Comparison of ENCODE assay signal across 12 cellular contexts in the genomic region with DNA sequence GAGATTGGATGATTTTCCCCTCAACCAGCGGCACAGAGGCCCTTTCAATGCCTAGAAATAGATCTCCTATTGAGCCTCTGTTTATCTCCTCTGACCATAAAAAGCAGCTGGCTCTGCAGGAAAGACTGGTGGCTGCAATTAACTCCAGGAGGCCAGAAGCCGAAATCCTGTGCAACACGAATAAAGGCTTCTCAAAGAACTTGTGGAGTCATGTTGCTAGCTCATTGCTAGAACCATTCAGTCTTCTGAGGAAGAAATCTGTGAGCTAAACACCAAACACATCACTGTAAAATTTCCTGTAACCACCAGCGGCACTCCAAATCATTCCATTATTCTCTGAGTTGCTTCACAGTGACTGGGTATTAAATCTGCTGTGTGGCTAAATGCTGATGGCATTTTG. TPM values are rescaled to one million over a fixed set of nuclear protein-coding genes. Genes with fewer than 3 reads are reported as not detected.
DNase-seq lines count a peak whose midpoint lies in the region; ATAC-seq, FAIRE-seq and TF ChIP-seq lines count a peak whose summit lies in the region.
"Had no signal": no experiment of that assay in that cellular context is flagged by ENCODE, and none has a peak within 500 bp of the region (broad histone marks: within the 10 kb centered on the region; RNA-seq: fewer than 3 reads in every experiment).

No MANE protein-coding gene starts in this region.

- TF ChIP-seq CTCF in K562 (IDR thresholded peaks at IDR 0.05 in 2 of 3, conservative IDR thresholded peaks at IDR 0.05 in 1 of 3; ENCODE audit: insufficient read depth in 2 of 3, low read depth in 1 of 3, low read length in 3 of 3) (no peak), type B pancreatic cell (conservative IDR thresholded peaks at IDR 0.05) (no peak)

- 0 out of 2 replicates have a peak, but pooled peaks cover 3% of the 10 kb centered on the region for H3K9me3 ChIP-seq in K562 (replicated peaks; ENCODE audit: control insufficient read depth, insufficient read depth, low read depth, low read length)
- H3K9me3 ChIP-seq: neutrophil had no signal

- WGBS in K562 (ENCODE audit: insufficient coverage, low coverage, missing lambda C conversion rate) = 4% methylated on average over 4 of the region's 4 CpGs

- in situ Hi-C loops in K562 (cut with MboI) = no loop called here

- peak overlapping the region; percentile 45; the same call in 1 of the 2 replicates for H3K4me2 ChIP-seq in K562 (ENCODE audit: insufficient read depth, low read length)

- no peak for TF ChIP-seq POLR2A in K562 (conservative IDR thresholded peaks at IDR 0.05)

- H3K9me3 Mint-ChIP-seq in type B pancreatic cell = peaks cover under 1% of the 10 kb centered on the region

- TF ChIP-seq RAD21 in K562 (CRISPR knock-in tag; conservative IDR thresholded peaks at IDR 0.05 in 1 of 2, IDR thresholded peaks at IDR 0.05 in 1 of 2) = no peak

- BruUV-seq in K562 (replicated peaks; lab: Mats Ljungman, UMichigan) = no TSS peak

- H3K27ac ChIP-seq in K562 (ENCODE audit: extremely low read depth, low read depth, low read length) = peak overlapping the region; percentile 8; the same call in 2 of the 3 replicates
- H3K27ac ChIP-seq: neutrophil had no signal

- H3K36me3 ChIP-seq in K562 (ENCODE audit: control insufficient read depth, insufficient read depth, low read length) = no peaks in the 10 kb centered on the region
- H3K36me3 ChIP-seq: neutrophil had no signal

- peaks cover 10% of the 10 kb centered on the region for H3K27me3 Mint-ChIP-seq in type B pancreatic cell

- DNase-seq in NCI-H2171 treated with DMSO at 0.1 percent for 48 hours (lab: John Stamatoyannopoulos, UW) (peak; percentile 14), NCI-H2171 (lab: John Stamatoyannopoulos, UW) (no peak), K562 (ENCODE audit: extremely low read depth in 1 of 4, low spot score in 3 of 4) (peak in 2 of 4 experiments; percentile 61 to 81), islet precursor cell (peak; percentile 91), type B pancreatic cell (ENCODE audit: extremely low spot score, unreplicated experiment) (no peak), COLO668 (lab: John Stamatoyannopoulos, UW; ENCODE audit: unreplicated experiment) (no peak), cerebellar nuclear complex (lab: John Stamatoyannopoulos, UW) (no peak)
- no peak for DNase-seq in stimulated activated CD8-positive, alpha-beta memory T cell treated with anti-CD3 and anti-CD28 coated beads, Interleukin-4, amount 100 ng/mL, for 48 hours
- DNase-seq: NCI-H510A treated with DMSO at 0.1 percent for 48 hours had no signal

- TF ChIP-seq EP300 in K562 (IDR thresholded peaks at IDR 0.05; ENCODE audit: low read length) = 0 out of 2 replicates have a peak, but pooled peaks have one; percentile 23

- FAIRE-seq in K562 (lab: Jason Lieb, UNC) = peak; percentile 80
- FAIRE-seq: A204.1 had no signal

- H3K4me3 Mint-ChIP-seq in type B pancreatic cell = peak overlapping the region; percentile 42

- peak overlapping the region; percentile 65 for H3K27ac Mint-ChIP-seq in type B pancreatic cell

- intact Hi-C loops in K562 (cut with micrococcal nuclease) = no loop called here

- peak overlapping the region; percentile 20 to 49; a peak in 1 of 4 replicates for H3K9ac ChIP-seq in K562 (ENCODE audit: insufficient read depth in 1 of 2, low read depth in 2 of 2, low read length in 2 of 2)

- H4K20me1 ChIP-seq in K562 (replicated peaks; ENCODE audit: control insufficient read depth, insufficient read depth, low read length) = no peaks in the 10 kb centered on the region

- peak; percentile 46 for ATAC-seq in K562
- ATAC-seq: activated CD4-positive, CD25-positive, alpha-beta regulatory T cell treated with anti-CD3 and anti-CD28 coated beads, Interleukin-2, amount 50 U/mL, for 24 hours had no signal

- peaks cover 8 to 19% of the 10 kb centered on the region in 2 experiments; a peak in 4 of 5 replicates for H3K4me1 ChIP-seq in K562 (replicated peaks in 1 of 2; ENCODE audit: control insufficient read depth in 2 of 2, insufficient read depth in 2 of 2, low read length in 2 of 2)

- H3K27me3 ChIP-seq in K562 (ENCODE audit: control insufficient read depth in 2 of 2, insufficient read depth in 2 of 2, low read length in 2 of 2) = no peaks in the 10 kb centered on the region
- H3K27me3 ChIP-seq: neutrophil had no signal

- H3K4me3 ChIP-seq in K562 = no peak overlapping the region

- POLR2A ChIA-PET in K562 (lab: Yijun Ruan, JAX) = interaction anchor here (0.7 to 1.6 kb wide), 5 partner anchors 9 to 1864 kb away, joined by 3 to 4 read pairs (median 4); a partner anchor contains a TSS

- peaks cover 24% of the 10 kb centered on the region for H3K4me1 Mint-ChIP-seq in type B pancreatic cell (ENCODE audit: unreplicated experiment)

- no peaks in the 10 kb centered on the region for H3K36me3 Mint-ChIP-seq in type B pancreatic cell

- CTCF ChIA-PET in K562 (lab: Yijun Ruan, JAX; ENCODE audit: low intra/inter-chr PET ratio) = no interaction called here

- no peaks in the 10 kb centered on the region for H3K79me2 ChIP-seq in K562 (ENCODE audit: control insufficient read depth, insufficient read depth, low read length)

- no peaks in the 10 kb centered on the region for H3K9me1 ChIP-seq in K562 (ENCODE audit: control insufficient read depth, insufficient read depth, low read length)

- peak overlapping the region; percentile 69 for H2AFZ ChIP-seq in K562 (ENCODE audit: low read depth, low read length)

TF ChIP-seq in K562, 482 proteins besides CTCF, POLR2A, EP300 and RAD21 (continues in another document):
- TF ChIP-seq HOXB6 (CRISPR knock-in tag; IDR thresholded peaks at IDR 0.05; ENCODE audit: borderline replicate concordance) (no peak), NONO (IDR thresholded peaks at IDR 0.05; ENCODE audit: low read depth in 2 of 2, low read length in 1 of 2) (no peak), TAL1 (IDR thresholded peaks at IDR 0.05) (peak; percentile 44; the same call in 1 of the 2 replicates), CBX1 (IDR thresholded peaks at IDR 0.05; ENCODE audit: low read depth) (no peak), TEAD4 (IDR thresholded peaks at IDR 0.05; ENCODE audit: low read length) (0 out of 2 replicates have a peak, but pooled peaks have one; percentile 37), TEAD4 (CRISPR knock-in tag; IDR thresholded peaks at IDR 0.05; ENCODE audit: borderline replicate concordance) (no peak), MTA3 (IDR thresholded peaks at IDR 0.05; ENCODE audit: borderline replicate concordance) (0 out of 2 replicates have a peak, but pooled peaks have one; percentile 33), FOXP1 (CRISPR knock-in tag; IDR thresholded peaks at IDR 0.05) (no peak), ZNF76 (CRISPR knock-in tag; IDR thresholded peaks at IDR 0.05; ENCODE audit: borderline replicate concordance) (no peak), L3MBTL2 (IDR thresholded peaks at IDR 0.05) (no peak), ZNF717 (CRISPR knock-in tag; IDR thresholded peaks at IDR 0.05) (no peak), TSC22D4 (tag; IDR thresholded peaks at IDR 0.05) (no peak)
- TF ChIP-seq, protein P1, sequence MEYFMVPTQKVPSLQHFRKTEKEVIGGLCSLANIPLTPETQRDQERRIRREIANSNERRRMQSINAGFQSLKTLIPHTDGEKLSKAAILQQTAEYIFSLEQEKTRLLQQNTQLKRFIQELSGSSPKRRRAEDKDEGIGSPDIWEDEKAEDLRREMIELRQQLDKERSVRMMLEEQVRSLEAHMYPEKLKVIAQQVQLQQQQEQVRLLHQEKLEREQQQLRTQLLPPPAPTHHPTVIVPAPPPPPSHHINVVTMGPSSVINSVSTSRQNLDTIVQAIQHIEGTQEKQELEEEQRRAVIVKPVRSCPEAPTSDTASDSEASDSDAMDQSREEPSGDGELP (CRISPR knock-in tag; IDR thresholded peaks at IDR 0.05; ENCODE audit: borderline replicate concordance) = peak; percentile 51; the same call in 1 of the 2 replicates
- TF ChIP-seq, protein P2, sequence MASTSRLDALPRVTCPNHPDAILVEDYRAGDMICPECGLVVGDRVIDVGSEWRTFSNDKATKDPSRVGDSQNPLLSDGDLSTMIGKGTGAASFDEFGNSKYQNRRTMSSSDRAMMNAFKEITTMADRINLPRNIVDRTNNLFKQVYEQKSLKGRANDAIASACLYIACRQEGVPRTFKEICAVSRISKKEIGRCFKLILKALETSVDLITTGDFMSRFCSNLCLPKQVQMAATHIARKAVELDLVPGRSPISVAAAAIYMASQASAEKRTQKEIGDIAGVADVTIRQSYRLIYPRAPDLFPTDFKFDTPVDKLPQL (IDR thresholded peaks at IDR 0.05; ENCODE audit: extremely low read depth, insufficient read length) = no peak
- TF ChIP-seq, protein P3, sequence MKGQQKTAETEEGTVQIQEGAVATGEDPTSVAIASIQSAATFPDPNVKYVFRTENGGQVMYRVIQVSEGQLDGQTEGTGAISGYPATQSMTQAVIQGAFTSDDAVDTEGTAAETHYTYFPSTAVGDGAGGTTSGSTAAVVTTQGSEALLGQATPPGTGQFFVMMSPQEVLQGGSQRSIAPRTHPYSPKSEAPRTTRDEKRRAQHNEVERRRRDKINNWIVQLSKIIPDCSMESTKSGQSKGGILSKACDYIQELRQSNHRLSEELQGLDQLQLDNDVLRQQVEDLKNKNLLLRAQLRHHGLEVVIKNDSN (CRISPR knock-in tag; IDR thresholded peaks at IDR 0.05) = no peak

RNA-seq across cellular contexts. Expression of a gene that starts 49.1 kb away (rescaled TPM):
- total RNA-seq in K562 (2011; cell fraction: chromatin; rRNA removed; ENCODE audit: low replicate concordance) = 22.0 and 54.6 TPM in 2 replicates
- 15.3 and 21.8 TPM in 2 replicates for total RNA-seq in K562 (2011; cell fraction: nucleolus; rRNA removed)
- total RNA-seq in K562 (2011; cell fraction: nucleoplasm; rRNA removed) = 31.1 and 46.6 TPM in 2 replicates
- 122 and 126 TPM in 2 replicates for total RNA-seq in K562 (2014; rRNA removed)
- total RNA-seq in K562 (2014; rRNA removed; fragmentation: Illumina TruSeq; extraction: Trizol) = 70.2 and 71.7 TPM in 2 replicates
- 56.3 and 61.5 TPM in 2 replicates for total RNA-seq in K562 (2015; rRNA removed; fragmentation: Illumina TruSeq; extraction: Trizol)
- total RNA-seq in K562 (2021) = 74.0 and 75.7 TPM in 2 replicates
- 124 TPM in 2 replicates for polyA plus RNA-seq in K562 (2011; rRNA removed)
- 102 and 124 TPM in 2 replicates for polyA plus RNA-seq in K562 (2011; cell fraction: cytosol; rRNA removed)
- polyA plus RNA-seq in K562 (2011; cell fraction: nucleus; rRNA removed) = 44.4 and 63.0 TPM in 2 replicates
- polyA plus RNA-seq in K562 (2012) = 55.0 and 126 TPM in 2 replicates
- polyA plus RNA-seq in K562 (2014; fragmentation: Illumina TruSeq; extraction: Trizol) = 97.4 and 103 TPM in 2 replicates
- polyA plus RNA-seq in K562 (2014; fragmentation: Nextera tagmentation; extraction: Ambion mirVana) = 10 to 100 TPM; 12.9 to 17.1 TPM
- polyA plus RNA-seq in K562 (2014; rRNA removed) = 148 and 149 TPM in 2 replicates
- 92.2 and 93.3 TPM in 2 replicates for polyA minus RNA-seq in K562 (2011; rRNA and poly(A)+ RNA removed)
- 28.4 and 31.1 TPM in 2 replicates for polyA minus RNA-seq in K562 (2011; cell fraction: cytosol; rRNA and poly(A)+ RNA removed)
- polyA minus RNA-seq in K562 (2011; cell fraction: nucleus; rRNA and poly(A)+ RNA removed) = 21.4 and 41.2 TPM in 2 replicates
- total RNA-seq in type B pancreatic cell (ENCODE audit: low replicate concordance) = 80.4 and 142 TPM in 2 replicates

Comparison
In these comparisons a context has a peak if more than half of its experiments do, and no peak if none do; other contexts are left out.
1. DNase-seq: peak in NCI-H2171 treated with DMSO at 0.1 percent for 48 hours (single experiment) and islet precursor cell (single experiment); none in NCI-H2171 (single experiment), type B pancreatic cell (single experiment), COLO668 (single experiment), stimulated activated CD8-positive, alpha-beta memory T cell treated with anti-CD3 and anti-CD28 coated beads, Interleukin-4, amount 100 ng/mL, for 48 hours (single experiment) and cerebellar nuclear complex (0 of 2).